Comparison of ENCODE assay signal across 15 cellular contexts in the genomic region with DNA sequence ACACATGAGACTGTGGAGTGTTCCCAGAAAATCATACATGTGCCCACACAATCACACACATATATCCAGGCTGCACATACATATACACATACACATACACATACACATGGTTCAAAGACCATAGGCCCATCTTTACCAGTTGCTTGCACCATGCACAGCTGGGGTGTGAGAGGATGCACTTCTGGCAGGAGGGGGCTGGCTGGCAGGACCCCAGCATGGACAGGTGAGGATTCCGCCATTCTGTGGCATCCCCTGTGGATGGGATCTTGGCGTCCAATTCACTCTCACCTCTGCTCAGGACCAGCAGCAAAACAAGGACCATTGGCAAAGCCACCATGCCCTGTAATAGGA. TPM values are rescaled to one million over a fixed set of nuclear protein-coding genes. Genes with fewer than 3 reads are reported as not detected.
DNase-seq lines count a peak whose midpoint lies in the region; ATAC-seq and TF ChIP-seq lines count a peak whose summit lies in the region.
"Had no signal": no experiment of that assay in that cellular context is flagged by ENCODE, and none has a peak within 500 bp of the region (broad histone marks: within the 10 kb centered on the region; RNA-seq: fewer than 3 reads in every experiment).

No MANE protein-coding gene starts in this region.

- WGBS in thyroid gland, 2 donors, result 89 to 100% methylated on average over 1 to 2 of the region's 2 CpGs

- peak overlapping the region; percentile 90 for H3K27ac Mint-ChIP-seq in activated naive CD4-positive, alpha-beta T cell treated with anti-CD3 and anti-CD28 coated beads for 36 hours
- H3K27ac Mint-ChIP-seq in stimulated activated effector memory CD8-positive, alpha-beta T cell treated with anti-CD3 and anti-CD28 coated beads, Interleukin-12 subunit alpha, Interleukin-12 subunit beta, amount 100 ng/mL, for 72 hours, result peak overlapping the region; percentile 80

- H3K36me3 ChIP-seq in RWPE2 (ENCODE audit: low read depth) (no peaks in the 10 kb centered on the region), thyroid gland (no peaks in the 10 kb centered on the region)
- H3K36me3 ChIP-seq: colonic mucosa, gastroesophageal sphincter, left ventricle myocardium inferior, ovary had no signal

- H3K27ac ChIP-seq in RWPE2 (ENCODE audit: poor library complexity, severe bottlenecking) (no peak overlapping the region), thyroid gland (no peak overlapping the region)
- H3K27ac ChIP-seq: colonic mucosa, gastroesophageal sphincter, left ventricle myocardium inferior, ovary had no signal

- CTCF ChIA-PET in activated naive CD4-positive, alpha-beta T cell treated with anti-CD3 and anti-CD28 coated beads for 36 hours (lab: Charles Lee), result interaction anchor here (0.6 to 6.8 kb wide), 9 partner anchors 10 to 485 kb away, joined by 3 to 65 read pairs (median 7); no protein-coding TSS in a partner anchor

- H3K9me3 Mint-ChIP-seq in activated naive CD4-positive, alpha-beta T cell treated with anti-CD3 and anti-CD28 coated beads for 36 hours, result no peaks in the 10 kb centered on the region
- H3K9me3 Mint-ChIP-seq in stimulated activated effector memory CD8-positive, alpha-beta T cell treated with anti-CD3 and anti-CD28 coated beads, Interleukin-12 subunit alpha, Interleukin-12 subunit beta, amount 100 ng/mL, for 72 hours, result no peaks in the 10 kb centered on the region

- ATAC-seq in HG02610 (IDR thresholded peaks at IDR 0.05; ENCODE audit: unreplicated experiment) (peak; percentile 2), RWPE2 (ENCODE audit: low read depth) (no peak)
- peak; percentile 9 for ATAC-seq in stimulated activated effector memory CD8-positive, alpha-beta T cell treated with anti-CD3 and anti-CD28 coated beads, Interleukin-12 subunit alpha, Interleukin-12 subunit beta, amount 100 ng/mL, for 72 hours
- ATAC-seq: gastroesophageal sphincter had no signal

- H3K9me3 ChIP-seq in RWPE2 (ENCODE audit: severe bottlenecking) (no peaks in the 10 kb centered on the region), thyroid gland (no peaks in the 10 kb centered on the region)
- H3K9me3 ChIP-seq: colonic mucosa, gastroesophageal sphincter, left ventricle myocardium inferior, ovary had no signal

- H3K27me3 ChIP-seq in RWPE2 (ENCODE audit: insufficient read depth, poor library complexity, severe bottlenecking) (no peaks in the 10 kb centered on the region), thyroid gland (no peaks in the 10 kb centered on the region)
- H3K27me3 ChIP-seq: colonic mucosa, gastroesophageal sphincter, ovary had no signal

- H3K4me3 Mint-ChIP-seq in activated naive CD4-positive, alpha-beta T cell treated with anti-CD3 and anti-CD28 coated beads for 36 hours, result no peak overlapping the region
- peak overlapping the region; percentile 69 for H3K4me3 Mint-ChIP-seq in stimulated activated effector memory CD8-positive, alpha-beta T cell treated with anti-CD3 and anti-CD28 coated beads, Interleukin-12 subunit alpha, Interleukin-12 subunit beta, amount 100 ng/mL, for 72 hours

- TF ChIP-seq CTCF in RWPE2 (IDR thresholded peaks at IDR 0.05; ENCODE audit: poor library complexity, severe bottlenecking), result no peak
- TF ChIP-seq CTCF in thyroid gland (IDR thresholded peaks at IDR 0.05), result no peak

- H3K27me3 Mint-ChIP-seq in activated naive CD4-positive, alpha-beta T cell treated with anti-CD3 and anti-CD28 coated beads for 36 hours (ENCODE audit: low read depth), result no peaks in the 10 kb centered on the region

- H3K4me3 ChIP-seq in RWPE2 (ENCODE audit: severe bottlenecking) (no peak overlapping the region), thyroid gland (replicated peaks in 1 of 3) (no peak overlapping the region)
- H3K4me3 ChIP-seq: colonic mucosa, gastroesophageal sphincter, left ventricle myocardium inferior, ovary had no signal

- peaks cover 18% of the 10 kb centered on the region for H3K36me3 Mint-ChIP-seq in activated naive CD4-positive, alpha-beta T cell treated with anti-CD3 and anti-CD28 coated beads for 36 hours (ENCODE audit: low read depth)
- peaks cover 92% of the 10 kb centered on the region for H3K36me3 Mint-ChIP-seq in stimulated activated effector memory CD8-positive, alpha-beta T cell treated with anti-CD3 and anti-CD28 coated beads, Interleukin-12 subunit alpha, Interleukin-12 subunit beta, amount 100 ng/mL, for 72 hours

- no peak for DNase-seq in activated naive CD4-positive, alpha-beta T cell treated with anti-CD3 and anti-CD28 coated beads for 36 hours
- no peak for DNase-seq in activated naive CD4-positive, alpha-beta T cell (lab: John Stamatoyannopoulos, UW)
- peak; percentile 15 for DNase-seq in RWPE2 (ENCODE audit: low spot score)
- no peak for DNase-seq in stimulated activated effector memory CD8-positive, alpha-beta T cell treated with anti-CD3 and anti-CD28 coated beads, Interleukin-12 subunit alpha, Interleukin-12 subunit beta, amount 100 ng/mL, for 72 hours (ENCODE audit: low spot score in 2 of 2)
- no peak for DNase-seq in NCI-H1105 (lab: John Stamatoyannopoulos, UW)
- DNase-seq in NCI-H82 treated with DMSO at 0.1 percent for 48 hours (lab: John Stamatoyannopoulos, UW; ENCODE audit: unreplicated experiment), result no peak
- no peak for DNase-seq in thyroid gland
- DNase-seq: colonic mucosa; GDM1; left ventricle myocardium inferior; NCI-H1048; NK-92 treated with Interleukin-12 subunit alpha and Interleukin-12 subunit beta, amount 100 ng/mL, for 24 hours; ovary had no signal

- intact Hi-C loops in activated naive CD4-positive, alpha-beta T cell treated with anti-CD3 and anti-CD28 coated beads for 36 hours (cut with micrococcal nuclease), result loop anchor here (1.0 to 10.0 kb wide), 2 partner anchors 20 to 215 kb away; partner anchors contain the start of genes CSAD and ZNF740
- intact Hi-C loops in thyroid gland (cut with DNase I), result no loop called here

- H3K4me1 ChIP-seq in RWPE2 (ENCODE audit: insufficient read depth, poor library complexity, severe bottlenecking), result no peaks in the 10 kb centered on the region
- H3K4me1 ChIP-seq in thyroid gland, result peaks cover 7 to 13% of the 10 kb centered on the region in 2 donors

- peaks cover 69% of the 10 kb centered on the region for H3K4me1 Mint-ChIP-seq in activated naive CD4-positive, alpha-beta T cell treated with anti-CD3 and anti-CD28 coated beads for 36 hours (ENCODE audit: low read depth)
- H3K4me1 Mint-ChIP-seq in stimulated activated effector memory CD8-positive, alpha-beta T cell treated with anti-CD3 and anti-CD28 coated beads, Interleukin-12 subunit alpha, Interleukin-12 subunit beta, amount 100 ng/mL, for 72 hours, result peaks cover 80% of the 10 kb centered on the region

- no peak for TF ChIP-seq POLR2A in thyroid gland (IDR thresholded peaks at IDR 0.05)

RNA-seq across cellular contexts. Expression of gene ITGB7, which starts 7.0 kb away (rescaled TPM):
- 10 to 100 TPM; 32.3 to 32.5 TPM for total RNA-seq in activated naive CD4-positive, alpha-beta T cell treated with anti-CD3 and anti-CD28 coated beads for 36 hours
- total RNA-seq in thyroid gland, result 10 to 100 TPM in 1 of 4 donors, 1 to 10 TPM in 3; 3.2 to 15.6 (median 4.9) TPM

RNA-seq across cellular contexts. Expression of gene CSAD, which starts 19.4 kb away (rescaled TPM):
- total RNA-seq in activated naive CD4-positive, alpha-beta T cell treated with anti-CD3 and anti-CD28 coated beads for 36 hours, result 10 to 100 TPM; 31.5 to 32.3 TPM
- 10 to 100 TPM; 20.6 to 39.7 (median 25.2) TPM for total RNA-seq in thyroid gland

RNA-seq across cellular contexts. Expression of gene ZNF740, which starts 19.6 kb away (rescaled TPM):
- 10 to 100 TPM; 40.4 to 42.0 TPM for total RNA-seq in activated naive CD4-positive, alpha-beta T cell treated with anti-CD3 and anti-CD28 coated beads for 36 hours
- 10 to 100 TPM; 16.5 to 22.8 (median 20.6) TPM for total RNA-seq in thyroid gland

RNA-seq across cellular contexts. Expression of gene RARG, which starts 31.9 kb away (rescaled TPM):
- 1 to 10 TPM; 4.0 to 4.6 TPM for total RNA-seq in activated naive CD4-positive, alpha-beta T cell treated with anti-CD3 and anti-CD28 coated beads for 36 hours
- total RNA-seq in thyroid gland, result 10 to 100 TPM; 13.6 to 27.7 (median 23.8) TPM
